In the genomic region with DNA sequence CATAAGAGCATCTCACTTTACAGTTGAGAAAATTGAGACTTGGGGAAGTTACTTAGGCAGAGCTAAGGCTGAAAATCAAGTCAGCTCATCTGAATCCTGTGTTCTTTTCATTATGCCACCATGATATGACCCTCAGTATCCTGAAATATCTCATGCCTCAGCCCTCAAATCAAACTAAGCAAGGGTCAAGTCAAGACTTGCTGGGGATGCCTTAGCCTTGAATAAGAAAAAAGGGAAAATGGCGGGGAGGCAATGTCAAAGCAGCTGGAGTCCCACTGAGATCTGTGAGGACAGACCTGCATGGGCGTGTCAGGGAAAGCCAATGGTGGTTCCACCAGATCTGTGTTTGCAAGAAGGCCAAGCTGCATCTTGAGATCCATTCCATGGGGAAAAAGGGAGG, we compare ENCODE assay signal across 22 cellular contexts.
"Had no signal": no experiment of that assay in that cellular context is flagged by ENCODE, and none has a peak within 500 bp of the region (broad histone marks: within the 10 kb centered on the region; RNA-seq: fewer than 3 reads in every experiment).

No MANE protein-coding gene starts in this region.

- ATAC-seq: activated CD8-positive, alpha-beta memory T cell treated with anti-CD3 and anti-CD28 coated beads, Interleukin-2, amount 10 ng/mL, durations not matched to agents 7 days and 5 days; activated T-cell treated with anti-CD3 and anti-CD28 coated beads, Interleukin-2, amount 50 U/mL, for 4 hours; activated T-helper 17 cell treated with anti-CD3 and anti-CD28 coated beads, Interleukin-2, amount 50 U/mL, for 72 hours; T-helper 17 cell had no signal

- H3K27ac Mint-ChIP-seq: activated B cell treated with CpG ODN at 0.5 μM for 24 hours; activated CD4-positive, alpha-beta T cell treated with anti-CD3 and anti-CD28 coated beads, Interleukin-2, amount 10 ng/mL, durations not matched to agents 24 days and 14 days; activated CD8-positive, alpha-beta memory T cell treated with anti-CD3 and anti-CD28 coated beads, Interleukin-2, amount 10 ng/mL, durations not matched to agents 7 days and 5 days; activated naive CD4-positive, alpha-beta T cell treated with anti-CD3 and anti-CD28 coated beads, Interleukin-2, amount 10 ng/mL, durations not matched to agents 7 days and 5 days; activated naive CD8-positive, alpha-beta T cell treated with anti-CD3 and anti-CD28 coated beads for 36 hours; activated T-helper 17 cell treated with anti-CD3 and anti-CD28 coated beads, Interleukin-2, amount 50 U/mL, for 72 hours; T-helper 17 cell had no signal

- H3K27me3 Mint-ChIP-seq: activated naive CD8-positive, alpha-beta T cell treated with anti-CD3 and anti-CD28 coated beads for 36 hours had no signal

- H3K27ac ChIP-seq: KMS-11 had no signal

- H3K36me3 Mint-ChIP-seq: activated CD8-positive, alpha-beta memory T cell treated with anti-CD3 and anti-CD28 coated beads, Interleukin-2, amount 10 ng/mL, durations not matched to agents 7 days and 5 days; activated naive CD4-positive, alpha-beta T cell treated with anti-CD3 and anti-CD28 coated beads, Interleukin-2, amount 10 ng/mL, durations not matched to agents 7 days and 5 days; activated naive CD8-positive, alpha-beta T cell treated with anti-CD3 and anti-CD28 coated beads for 36 hours had no signal

- H3K4me3 Mint-ChIP-seq: activated B cell treated with CpG ODN at 0.5 μM for 24 hours; activated CD4-positive, alpha-beta T cell treated with anti-CD3 and anti-CD28 coated beads, Interleukin-2, amount 10 ng/mL, durations not matched to agents 24 days and 14 days; activated CD8-positive, alpha-beta memory T cell treated with anti-CD3 and anti-CD28 coated beads, Interleukin-2, amount 10 ng/mL, durations not matched to agents 7 days and 5 days; activated naive CD4-positive, alpha-beta T cell treated with anti-CD3 and anti-CD28 coated beads, Interleukin-2, amount 10 ng/mL, durations not matched to agents 7 days and 5 days; activated naive CD8-positive, alpha-beta T cell treated with anti-CD3 and anti-CD28 coated beads for 36 hours; activated T-cell treated with anti-CD3 and anti-CD28 coated beads, Interleukin-2, amount 50 U/mL, for 4 hours; activated T-helper 17 cell treated with anti-CD3 and anti-CD28 coated beads, Interleukin-2, amount 50 U/mL, for 72 hours; central memory CD8-positive, alpha-beta T cell; T-helper 17 cell had no signal

- H3K9me3 Mint-ChIP-seq: activated B cell treated with CpG ODN at 0.5 μM for 24 hours; activated CD4-positive, alpha-beta T cell treated with anti-CD3 and anti-CD28 coated beads, Interleukin-2, amount 10 ng/mL, durations not matched to agents 24 days and 14 days; activated naive CD4-positive, alpha-beta T cell treated with anti-CD3 and anti-CD28 coated beads, Interleukin-2, amount 10 ng/mL, durations not matched to agents 7 days and 5 days; activated naive CD8-positive, alpha-beta T cell treated with anti-CD3 and anti-CD28 coated beads for 36 hours; activated T-cell treated with anti-CD3 and anti-CD28 coated beads, Interleukin-2, amount 50 U/mL, for 4 hours; activated T-helper 17 cell treated with anti-CD3 and anti-CD28 coated beads, Interleukin-2, amount 50 U/mL, for 72 hours; central memory CD8-positive, alpha-beta T cell had no signal

- H3K4me1 Mint-ChIP-seq: activated B cell treated with CpG ODN at 0.5 μM for 24 hours; activated CD4-positive, alpha-beta T cell treated with anti-CD3 and anti-CD28 coated beads, Interleukin-2, amount 10 ng/mL, durations not matched to agents 24 days and 14 days; activated CD8-positive, alpha-beta memory T cell treated with anti-CD3 and anti-CD28 coated beads, Interleukin-2, amount 10 ng/mL, durations not matched to agents 7 days and 5 days; activated naive CD4-positive, alpha-beta T cell treated with anti-CD3 and anti-CD28 coated beads, Interleukin-2, amount 10 ng/mL, durations not matched to agents 7 days and 5 days; activated naive CD8-positive, alpha-beta T cell treated with anti-CD3 and anti-CD28 coated beads for 36 hours; activated T-helper 17 cell treated with anti-CD3 and anti-CD28 coated beads, Interleukin-2, amount 50 U/mL, for 72 hours; central memory CD8-positive, alpha-beta T cell; T-helper 17 cell had no signal

- DNase-seq: activated B cell treated with CpG ODN at 0.5 μM for 24 hours; activated CD4-positive, alpha-beta T cell treated with anti-CD3 and anti-CD28 coated beads for 1 hour; activated CD4-positive, alpha-beta T cell treated with anti-CD3 and anti-CD28 coated beads, Interleukin-2, amount 10 ng/mL, durations not matched to agents 24 days and 14 days; activated CD4-positive, alpha-beta T cell treated with anti-CD3 and anti-CD28 coated beads, Interleukin-2, amount 50 U/mL, for 48 hours; activated CD8-positive, alpha-beta memory T cell treated with anti-CD3 and anti-CD28 coated beads, Interleukin-2, amount 10 ng/mL, durations not matched to agents 7 days and 5 days; activated gamma-delta T cell; activated naive CD4-positive, alpha-beta T cell treated with anti-CD3 and anti-CD28 coated beads, Interleukin-2, amount 10 ng/mL, durations not matched to agents 7 days and 5 days; activated naive CD8-positive, alpha-beta T cell treated with anti-CD3 and anti-CD28 coated beads for 36 hours; activated T-cell treated with anti-CD3 and anti-CD28 coated beads, Interleukin-2, amount 50 U/mL, for 4 hours; anterior cingulate cortex; NCI-H1092 treated with DMSO at 0.1 percent for 48 hours; NCI-H1417 treated with DMSO at 0.1 percent for 48 hours; NCI-H1694; NCI-H2029 treated with DMSO at 0.1 percent for 48 hours; NCI-H446; NCI-H524; SIG-M5; T-helper 17 cell; T-helper 9 cell had no signal
